ENCODE assay signal across 28 cellular contexts in genomic region chr12:11782914-11783420, GRCh38.
DNase-seq lines count a peak whose midpoint lies in the region; ATAC-seq and TF ChIP-seq lines count a peak whose summit lies in the region.
"Had no signal": no experiment of that assay in that cellular context is flagged by ENCODE, and none has a peak within 500 bp of the region (broad histone marks: within the 10 kb centered on the region; RNA-seq: fewer than 3 reads in every experiment).

No MANE protein-coding gene starts in this region.

- peaks cover 69% of the 10 kb centered on the region for H3K4me1 ChIP-seq in OCI-LY1 (ENCODE audit: insufficient read depth, low read length, severe bottlenecking)
- peaks cover 41 to 84% (median 78%) of the 10 kb centered on the region in 4 donors for H3K4me1 ChIP-seq in esophagus muscularis mucosa
- H3K4me1 ChIP-seq in tibial artery, result peaks cover 0 to 91% (median 48%) of the 10 kb centered on the region in 4 donors
- peaks cover 2% of the 10 kb centered on the region for H3K4me1 ChIP-seq in CD8-positive, alpha-beta memory T cell (ENCODE audit: insufficient read depth, low read length)

- no peak overlapping the region for H3K4me3 ChIP-seq in OCI-LY1 (ENCODE audit: low read depth, low read length, poor library complexity, severe bottlenecking)
- no peak overlapping the region for H3K4me3 ChIP-seq in esophagus muscularis mucosa
- H3K4me3 ChIP-seq in tibial artery, result no peak overlapping the region
- no peak overlapping the region for H3K4me3 ChIP-seq in CD8-positive, alpha-beta memory T cell (ENCODE audit: low read length)
- H3K4me3 ChIP-seq: adrenal gland; BLaER1 treated with 17β-estradiol and CSF1 and Interleukin-3, amounts not matched to agents 10 nM and 100 nM; heart right ventricle; PC-9; uterus had no signal

- no peaks in the 10 kb centered on the region for H3F3A ChIP-seq in OCI-LY1 (ENCODE audit: insufficient read depth, low read length)

- H3K4me1 Mint-ChIP-seq in activated naive CD4-positive, alpha-beta T cell treated with anti-CD3 and anti-CD28 coated beads, Interleukin-2, amount 50 U/mL, for 24 hours, result peaks cover 66% of the 10 kb centered on the region
- peaks cover 12 to 42% (median 29%) of the 10 kb centered on the region in 3 donors for H3K4me1 Mint-ChIP-seq in CD8-positive, alpha-beta memory T cell

- H3K9me3 ChIP-seq in OCI-LY1 (ENCODE audit: low read length) (no peaks in the 10 kb centered on the region), esophagus muscularis mucosa (no peaks in the 10 kb centered on the region), tibial artery (no peaks in the 10 kb centered on the region)
- H3K9me3 ChIP-seq in CD8-positive, alpha-beta memory T cell (ENCODE audit: low read length), result no peaks in the 10 kb centered on the region
- H3K9me3 ChIP-seq: adrenal gland, heart right ventricle, uterus had no signal

- TF ChIP-seq POLR2A in esophagus muscularis mucosa (IDR thresholded peaks at IDR 0.05; ENCODE audit: low read depth), result no peak

- no peaks in the 10 kb centered on the region for H3K36me3 ChIP-seq in OCI-LY1 (ENCODE audit: insufficient read depth, low read length)
- H3K36me3 ChIP-seq in esophagus muscularis mucosa, result no peaks in the 10 kb centered on the region
- H3K36me3 ChIP-seq in tibial artery, result no peaks in the 10 kb centered on the region
- H3K36me3 ChIP-seq in CD8-positive, alpha-beta memory T cell (ENCODE audit: insufficient read depth, low read length), result no peaks in the 10 kb centered on the region
- H3K36me3 ChIP-seq: adrenal gland, heart right ventricle, uterus had no signal

- peak overlapping the region; percentile 42 for H3K27ac Mint-ChIP-seq in activated naive CD4-positive, alpha-beta T cell treated with anti-CD3 and anti-CD28 coated beads, Interleukin-2, amount 50 U/mL, for 24 hours
- peak overlapping the region in 1 of 8 donors; percentile 26 for H3K27ac Mint-ChIP-seq in CD8-positive, alpha-beta memory T cell
- H3K27ac Mint-ChIP-seq: activated CD8-positive, alpha-beta memory T cell treated with anti-CD3 and anti-CD28 coated beads, Interleukin-2, amount 10 ng/mL, durations not matched to agents 7 days and 5 days had no signal

- H4K20me1 ChIP-seq in OCI-LY1 (ENCODE audit: insufficient read depth, low read length), result no peaks in the 10 kb centered on the region

- no peak for TF ChIP-seq EP300 in esophagus muscularis mucosa (IDR thresholded peaks at IDR 0.05)

- no peak overlapping the region for H2AFZ ChIP-seq in OCI-LY1 (ENCODE audit: low read length)
- H2AFZ ChIP-seq: PC-9 had no signal

- no peak for ATAC-seq in HG02642 (IDR thresholded peaks at IDR 0.05; ENCODE audit: poor library complexity, unreplicated experiment)
- ATAC-seq: activated CD4-positive, CD25-positive, alpha-beta regulatory T cell treated with anti-CD3 and anti-CD28 coated beads, Interleukin-2, amount 50 U/mL, for 24 hours; activated CD8-positive, alpha-beta memory T cell treated with anti-CD3 and anti-CD28 coated beads, Interleukin-2, amount 10 ng/mL, durations not matched to agents 7 days and 5 days; HCT116; heart right ventricle; left colon had no signal

- POLR2A ChIA-PET in CD8-positive, alpha-beta memory T cell (lab: Charles Lee), result no interaction called here

- CTCF ChIA-PET in CD8-positive, alpha-beta memory T cell (lab: Charles Lee), result no interaction called here

- no peaks in the 10 kb centered on the region for H3K27me3 Mint-ChIP-seq in activated naive CD4-positive, alpha-beta T cell treated with anti-CD3 and anti-CD28 coated beads, Interleukin-2, amount 50 U/mL, for 24 hours
- H3K27me3 Mint-ChIP-seq in CD8-positive, alpha-beta memory T cell, result no peaks in the 10 kb centered on the region
- H3K27me3 Mint-ChIP-seq: activated CD8-positive, alpha-beta memory T cell treated with anti-CD3 and anti-CD28 coated beads, Interleukin-2, amount 10 ng/mL, durations not matched to agents 7 days and 5 days had no signal

- WGBS in esophagus muscularis mucosa, result 93% methylated on average over 3 of the region's 3 CpGs

- H3K9me2 ChIP-seq in OCI-LY1 (ENCODE audit: low read depth, low read length), result no peaks in the 10 kb centered on the region

- no peaks in the 10 kb centered on the region for H3K9me3 Mint-ChIP-seq in activated naive CD4-positive, alpha-beta T cell treated with anti-CD3 and anti-CD28 coated beads, Interleukin-2, amount 50 U/mL, for 24 hours
- no peaks in the 10 kb centered on the region for H3K9me3 Mint-ChIP-seq in CD8-positive, alpha-beta memory T cell

- H3K36me3 Mint-ChIP-seq in activated naive CD4-positive, alpha-beta T cell treated with anti-CD3 and anti-CD28 coated beads, Interleukin-2, amount 50 U/mL, for 24 hours, result peaks cover 10% of the 10 kb centered on the region
- peaks cover 2 to 8% (median 3%) of the 10 kb centered on the region in 3 donors for H3K36me3 Mint-ChIP-seq in CD8-positive, alpha-beta memory T cell
- H3K36me3 Mint-ChIP-seq: brain had no signal

- intact Hi-C loops in esophagus muscularis mucosa (cut with DNase I), result no loop called here
- intact Hi-C loops in tibial artery (cut with DNase I; ENCODE audit: low total_unique reads), result no loop called here

- H3K4me2 ChIP-seq in OCI-LY1 (ENCODE audit: low read length), result no peak overlapping the region
- H3K4me2 ChIP-seq: BLaER1 treated with 17β-estradiol and CSF1 and Interleukin-3, amounts not matched to agents 10 nM and 100 nM; PC-9 had no signal

- TF ChIP-seq CTCF in OCI-LY1 (IDR thresholded peaks at IDR 0.05; ENCODE audit: low read length) (no peak), esophagus muscularis mucosa (IDR thresholded peaks at IDR 0.05) (no peak), tibial artery (IDR thresholded peaks at IDR 0.05) (no peak)

- peak overlapping the region; percentile 29; the same call in 1 of the 2 replicates for H3K9ac ChIP-seq in OCI-LY1 (ENCODE audit: low read length)
- H3K9ac ChIP-seq: BLaER1 treated with 17β-estradiol and CSF1 and Interleukin-3, amounts not matched to agents 10 nM and 100 nM had no signal

- H3K27ac ChIP-seq in OCI-LY1 (ENCODE audit: low read depth, low read length, poor library complexity, severe bottlenecking), result peak overlapping the region; percentile 89
- H3K27ac ChIP-seq in esophagus muscularis mucosa (replicated peaks in 1 of 4), result peak overlapping the region; percentile 48 to 94 (median 92)
- H3K27ac ChIP-seq in tibial artery, result peak overlapping the region; percentile 20 to 81
- H3K27ac ChIP-seq in CD8-positive, alpha-beta memory T cell (ENCODE audit: low read depth, low read length), result no peak overlapping the region
- H3K27ac ChIP-seq: adrenal gland, heart right ventricle, PC-9, uterus had no signal

- no peak for DNase-seq in activated naive CD4-positive, alpha-beta T cell (lab: John Stamatoyannopoulos, UW)
- DNase-seq in esophagus muscularis mucosa (ENCODE audit: extremely low spot score) (no peak), tibial artery (no peak), medulla oblongata (ENCODE audit: extremely low spot score) (no peak)
- DNase-seq in CD8-positive, alpha-beta memory T cell, result no peak
- DNase-seq: activated CD8-positive, alpha-beta memory T cell treated with anti-CD3 and anti-CD28 coated beads, Interleukin-2, amount 10 ng/mL, durations not matched to agents 7 days and 5 days; activated effector memory CD4-positive, alpha-beta T cell treated with Interleukin-2 at 50 U/mL for 16 hours; adrenal gland; erythroblast; foreskin fibroblast; heart right ventricle; left colon; mesenchymal stem cell; NCI-H1105; NCI-H2081 treated with DMSO at 0.1 percent for 48 hours; NCI-H446 treated with DMSO at 0.1 percent for 48 hours; nucleus accumbens; PC-9; SHP77 treated with DMSO at 0.1 percent for 48 hours; SW 1271; uterus had no signal

- H3K79me2 ChIP-seq in OCI-LY1 (ENCODE audit: insufficient read depth, low read length), result no peaks in the 10 kb centered on the region

- H3K4me3 Mint-ChIP-seq in activated naive CD4-positive, alpha-beta T cell treated with anti-CD3 and anti-CD28 coated beads, Interleukin-2, amount 50 U/mL, for 24 hours, result no peak overlapping the region
- no peak overlapping the region for H3K4me3 Mint-ChIP-seq in CD8-positive, alpha-beta memory T cell
- H3K4me3 Mint-ChIP-seq: activated CD8-positive, alpha-beta memory T cell treated with anti-CD3 and anti-CD28 coated beads, Interleukin-2, amount 10 ng/mL, durations not matched to agents 7 days and 5 days; brain had no signal

- no peaks in the 10 kb centered on the region for H3K27me3 ChIP-seq in OCI-LY1 (ENCODE audit: insufficient read depth, low read length)
- H3K27me3 ChIP-seq in esophagus muscularis mucosa, result no peaks in the 10 kb centered on the region
- no peaks in the 10 kb centered on the region for H3K27me3 ChIP-seq in tibial artery
- no peaks in the 10 kb centered on the region for H3K27me3 ChIP-seq in CD8-positive, alpha-beta memory T cell (ENCODE audit: insufficient read depth, low read length, poor library complexity, severe bottlenecking)
- H3K27me3 ChIP-seq: adrenal gland; BLaER1 treated with 17β-estradiol and CSF1 and Interleukin-3, amounts not matched to agents 10 nM and 100 nM; heart right ventricle; uterus had no signal
